8 cellular contexts compared by ENCODE assay signal in genomic region chr1:155084722-155085503, GRCh38. TPM values are rescaled to one million over a fixed set of nuclear protein-coding genes. Genes with fewer than 3 reads are reported as not detected.
DNase-seq lines count a peak whose midpoint lies in the region; ATAC-seq, FAIRE-seq and TF ChIP-seq lines count a peak whose summit lies in the region.

No MANE protein-coding gene starts in this region.

- peak overlapping the region; percentile 70 for H3K9ac ChIP-seq in HepG2 (ENCODE audit: insufficient read depth, low read depth, low read length)

- FAIRE-seq in HepG2 (lab: Jason Lieb, UNC), result peak; percentile 81

- peaks cover 83% of the 10 kb centered on the region for H3K4me1 ChIP-seq in HepG2 (ENCODE audit: insufficient read depth, low read length)

- no TSS peak for BruUV-seq in HepG2 (replicated peaks; lab: Mats Ljungman, UMichigan)

- no peaks in the 10 kb centered on the region for H3K9me3 ChIP-seq in HepG2 (ENCODE audit: low read length)

- peak overlapping the region; percentile 72 to 89 (median 75) for H3K4me3 ChIP-seq in HepG2 (replicated peaks in 1 of 3; ENCODE audit: insufficient read depth in 1 of 3, low read depth in 2 of 3, low read length in 3 of 3)

- H3K79me2 ChIP-seq in HepG2 (ENCODE audit: insufficient read depth, low read length), result no peaks in the 10 kb centered on the region

- peak; percentile 94 for DNase-seq in CD1c-positive myeloid dendritic cell (ENCODE audit: extremely low spot score)
- DNase-seq in NCI-H69 (lab: John Stamatoyannopoulos, UW), result peak; percentile 97
- peak; percentile 88 for DNase-seq in activated CD4-positive, alpha-beta T cell treated with anti-CD3 and anti-CD28 coated beads, Interleukin-2, amount 50 U/mL, for 1 hour
- peak; percentile 97 for DNase-seq in dermis blood vessel endothelial cell
- DNase-seq in HepG2 (ENCODE audit: low spot score), result peak; percentile 82
- DNase-seq in stimulated activated CD4-positive, alpha-beta T cell treated with anti-CD3 and anti-CD28 coated beads, Interleukin-2, amount 100 ng/mL, for 48 hours, result peak; percentile 86 to 88

- peaks cover 22 to 44% of the 10 kb centered on the region in 2 experiments for H3K27me3 ChIP-seq in HepG2 (ENCODE audit: control insufficient read depth in 1 of 2, insufficient read depth in 2 of 2, low read length in 2 of 2)

- H3K4me2 ChIP-seq in HepG2 (ENCODE audit: low read depth, low read length), result peak overlapping the region; percentile 98

- in situ Hi-C loops in HepG2 (cut with HindIII; ENCODE audit: extremely low pct_ligation_motif_present, low pct_unique_long_range_greater_than_20kb), result no loop called here

- H4K20me1 ChIP-seq in HepG2 (ENCODE audit: insufficient read depth, low read length), result peaks cover 4% of the 10 kb centered on the region; the same call in 1 of the 2 replicates

- no peak overlapping the region for H2AFZ ChIP-seq in HepG2 (ENCODE audit: low read length)

- CTCF ChIA-PET in HepG2 (lab: Yijun Ruan, JAX; ENCODE audit: low intra/inter-chr PET ratio, low total read pairs), result interaction anchor here (0.8 to 2.9 kb wide), 7 partner anchors 14 to 83 kb away, joined by 3 to 39 read pairs (median 4); partner anchors contain the start of genes ADAM15 and EFNA4

- intact Hi-C loops in HepG2 (cut with micrococcal nuclease; ENCODE audit: unreplicated experiment), result loop anchor here (1.0 to 10.0 kb wide), 3 partner anchors 23 to 180 kb away; no protein-coding TSS in a partner anchor

- TF ChIP-seq EP300 in HepG2 (IDR thresholded peaks at IDR 0.05; ENCODE audit: low read depth in 2 of 2, low read length in 2 of 2) (no peak), HepG2 (CRISPR knock-in tag; IDR thresholded peaks at IDR 0.05; ENCODE audit: borderline replicate concordance) (no peak; the same call in 1 of the 2 replicates)

- peak overlapping the region; percentile 74 for H3K27ac ChIP-seq in HepG2 (ENCODE audit: extremely low read length, insufficient read depth, low read length)

- ATAC-seq in GM19395 (IDR thresholded peaks at IDR 0.05; ENCODE audit: unreplicated experiment) (peak; percentile 82), HG03558 (IDR thresholded peaks at IDR 0.05; ENCODE audit: extremely low read depth, unreplicated experiment) (peak; percentile 39), HepG2 (peak; percentile 82)

- no peak for TF ChIP-seq POLR2A in HepG2 (IDR thresholded peaks at IDR 0.05; ENCODE audit: insufficient read depth in 1 of 2, low read depth in 2 of 2, low read length in 2 of 2)

- WGBS in HepG2 (ENCODE audit: low lambda C conversion rate), result 0% methylated on average over 15 of the region's 67 CpGs

- no peaks in the 10 kb centered on the region for H3K36me3 ChIP-seq in HepG2 (replicated peaks in 1 of 2; ENCODE audit: control insufficient read depth in 1 of 2, insufficient read depth in 2 of 2, low read length in 2 of 2)

- peak; percentile 94 for TF ChIP-seq RAD21 in HepG2 (CRISPR knock-in tag; IDR thresholded peaks at IDR 0.05)

- TF ChIP-seq CTCF in HepG2 (CRISPR knock-in tag; IDR thresholded peaks at IDR 0.05), result peak; percentile 99

- POLR2A ChIA-PET in HepG2 (lab: Yijun Ruan, JAX), result interaction anchor here (0.8 to 2.7 kb wide), 15 partner anchors 9 to 124 kb away, joined by 3 to 19 read pairs (median 4); partner anchors contain the start of genes EFNA4, KRTCAP2 and LENEP

RNA-seq across cellular contexts. Expression of gene EFNA3, which starts 6.3 kb away (rescaled TPM):
- total RNA-seq in dermis blood vessel endothelial cell, result 1.9 and 2.2 TPM in 2 replicates
- 1.0 and 1.6 TPM in 2 replicates for total RNA-seq in HepG2 (2016; rRNA removed; fragmentation: Illumina TruSeq; extraction: Trizol)
- 0.62 and 0.71 TPM in 2 replicates for total RNA-seq in HepG2 (2016; cell fraction: cytosol; rRNA removed; fragmentation: Illumina TruSeq; extraction: Trizol; ENCODE audit: low read depth)
- 1.1 and 1.4 TPM in 2 replicates for total RNA-seq in HepG2 (2016; cell fraction: insoluble cytoplasmic fraction; rRNA removed; fragmentation: Illumina TruSeq; extraction: Trizol)
- total RNA-seq in HepG2 (2016; cell fraction: membrane; rRNA removed; fragmentation: Illumina TruSeq; extraction: Trizol), result 1.1 TPM in 2 replicates
- 0.22 and 0.34 TPM in 2 replicates for total RNA-seq in HepG2 (2016; cell fraction: nucleus; rRNA removed; fragmentation: Illumina TruSeq; extraction: Trizol)
- 5.7 and 6.8 TPM in 2 replicates for polyA plus RNA-seq in HepG2 (2011; rRNA removed)
- polyA plus RNA-seq in HepG2 (2011; cell fraction: cytosol; rRNA removed), result 3.6 and 6.1 TPM in 2 replicates
- 6.0 and 6.7 TPM in 2 replicates for polyA plus RNA-seq in HepG2 (2011; cell fraction: nucleus; rRNA removed)
- 4.7 and 5.0 TPM in 2 replicates for polyA plus RNA-seq in HepG2 (2012)
- polyA plus RNA-seq in HepG2 (2016; cell fraction: cytosol; fragmentation: Illumina TruSeq; extraction: Trizol; ENCODE audit: low read depth), result 0.71 and 0.87 TPM in 2 replicates
- polyA plus RNA-seq in HepG2 (2016; cell fraction: insoluble cytoplasmic fraction; fragmentation: Illumina TruSeq; extraction: Trizol; ENCODE audit: low read depth), result 1.6 and 1.7 TPM in 2 replicates
- 0.94 and 1.0 TPM in 2 replicates for polyA plus RNA-seq in HepG2 (2016; cell fraction: membrane; fragmentation: Illumina TruSeq; extraction: Trizol; ENCODE audit: low read depth)
- 1.4 and 2.1 TPM in 2 replicates for polyA plus RNA-seq in HepG2 (2016; cell fraction: nucleus; fragmentation: Illumina TruSeq; extraction: Trizol; ENCODE audit: insufficient read depth, low read depth)
- polyA minus RNA-seq in HepG2 (2011; rRNA and poly(A)+ RNA removed; ENCODE audit: low replicate concordance), result 8.7 and 10.6 TPM in 2 replicates
- polyA minus RNA-seq in HepG2 (2011; cell fraction: cytosol; rRNA and poly(A)+ RNA removed), result 1.8 and 2.5 TPM in 2 replicates
- 1.2 TPM in 1 of 2 replicates, not detected in the other for polyA minus RNA-seq in HepG2 (2011; cell fraction: nucleus; rRNA and poly(A)+ RNA removed)

RNA-seq across cellular contexts. Expression of gene EFNA4, which starts 21.4 kb away (rescaled TPM):
- total RNA-seq in dermis blood vessel endothelial cell, result 9.5 and 15.7 TPM in 2 replicates
- 9.3 and 17.2 TPM in 2 replicates for total RNA-seq in HepG2 (2016; rRNA removed; fragmentation: Illumina TruSeq; extraction: Trizol)
- total RNA-seq in HepG2 (2016; cell fraction: cytosol; rRNA removed; fragmentation: Illumina TruSeq; extraction: Trizol; ENCODE audit: low read depth), result 7.3 and 8.5 TPM in 2 replicates
- 11.0 and 17.1 TPM in 2 replicates for total RNA-seq in HepG2 (2016; cell fraction: insoluble cytoplasmic fraction; rRNA removed; fragmentation: Illumina TruSeq; extraction: Trizol)
- total RNA-seq in HepG2 (2016; cell fraction: membrane; rRNA removed; fragmentation: Illumina TruSeq; extraction: Trizol), result 8.8 and 11.0 TPM in 2 replicates
- 11.6 and 14.7 TPM in 2 replicates for total RNA-seq in HepG2 (2016; cell fraction: nucleus; rRNA removed; fragmentation: Illumina TruSeq; extraction: Trizol)
- polyA plus RNA-seq in HepG2 (2011; rRNA removed), result 12.0 and 13.9 TPM in 2 replicates
- polyA plus RNA-seq in HepG2 (2011; cell fraction: cytosol; rRNA removed), result 10.6 and 13.8 TPM in 2 replicates
- polyA plus RNA-seq in HepG2 (2011; cell fraction: nucleus; rRNA removed), result 8.4 and 8.6 TPM in 2 replicates
- polyA plus RNA-seq in HepG2 (2012), result 6.5 and 7.0 TPM in 2 replicates
- 3.8 and 4.4 TPM in 2 replicates for polyA plus RNA-seq in HepG2 (2016; cell fraction: cytosol; fragmentation: Illumina TruSeq; extraction: Trizol; ENCODE audit: low read depth)
- 9.8 and 11.5 TPM in 2 replicates for polyA plus RNA-seq in HepG2 (2016; cell fraction: insoluble cytoplasmic fraction; fragmentation: Illumina TruSeq; extraction: Trizol; ENCODE audit: low read depth)
- polyA plus RNA-seq in HepG2 (2016; cell fraction: membrane; fragmentation: Illumina TruSeq; extraction: Trizol; ENCODE audit: low read depth), result 5.1 and 5.2 TPM in 2 replicates
- polyA plus RNA-seq in HepG2 (2016; cell fraction: nucleus; fragmentation: Illumina TruSeq; extraction: Trizol; ENCODE audit: insufficient read depth, low read depth), result 25.7 and 27.9 TPM in 2 replicates
- 11.1 and 12.4 TPM in 2 replicates for polyA minus RNA-seq in HepG2 (2011; rRNA and poly(A)+ RNA removed; ENCODE audit: low replicate concordance)
- polyA minus RNA-seq in HepG2 (2011; cell fraction: cytosol; rRNA and poly(A)+ RNA removed), result 4.8 and 5.1 TPM in 2 replicates
- polyA minus RNA-seq in HepG2 (2011; cell fraction: nucleus; rRNA and poly(A)+ RNA removed), result 2.4 and 3.6 TPM in 2 replicates

RNA-seq across cellular contexts. Expression of gene ADAM15, which starts 33.8 kb away (rescaled TPM):
- total RNA-seq in dermis blood vessel endothelial cell (289 and 307 TPM in 2 replicates), HepG2 (2016; rRNA removed; fragmentation: Illumina TruSeq; extraction: Trizol) (12.3 and 25.6 TPM in 2 replicates)
- total RNA-seq in HepG2 (2016; cell fraction: cytosol; rRNA removed; fragmentation: Illumina TruSeq; extraction: Trizol; ENCODE audit: low read depth), result 9.4 and 10.0 TPM in 2 replicates
- 11.8 and 25.5 TPM in 2 replicates for total RNA-seq in HepG2 (2016; cell fraction: insoluble cytoplasmic fraction; rRNA removed; fragmentation: Illumina TruSeq; extraction: Trizol)
- total RNA-seq in HepG2 (2016; cell fraction: membrane; rRNA removed; fragmentation: Illumina TruSeq; extraction: Trizol), result 12.6 and 15.4 TPM in 2 replicates
- 22.9 and 27.4 TPM in 2 replicates for total RNA-seq in HepG2 (2016; cell fraction: nucleus; rRNA removed; fragmentation: Illumina TruSeq; extraction: Trizol)
- 17.9 and 24.0 TPM in 2 replicates for polyA plus RNA-seq in HepG2 (2011; rRNA removed)
- polyA plus RNA-seq in HepG2 (2011; cell fraction: cytosol; rRNA removed), result 12.5 and 21.6 TPM in 2 replicates
- polyA plus RNA-seq in HepG2 (2011; cell fraction: nucleus; rRNA removed), result 100 and 115 TPM in 2 replicates
- 14.8 and 20.2 TPM in 2 replicates for polyA plus RNA-seq in HepG2 (2012)
- polyA plus RNA-seq in HepG2 (2016; cell fraction: cytosol; fragmentation: Illumina TruSeq; extraction: Trizol; ENCODE audit: low read depth), result 8.0 and 8.2 TPM in 2 replicates
- polyA plus RNA-seq in HepG2 (2016; cell fraction: insoluble cytoplasmic fraction; fragmentation: Illumina TruSeq; extraction: Trizol; ENCODE audit: low read depth), result 10.2 and 14.0 TPM in 2 replicates
- polyA plus RNA-seq in HepG2 (2016; cell fraction: membrane; fragmentation: Illumina TruSeq; extraction: Trizol; ENCODE audit: low read depth), result 11.2 and 16.1 TPM in 2 replicates
- polyA plus RNA-seq in HepG2 (2016; cell fraction: nucleus; fragmentation: Illumina TruSeq; extraction: Trizol; ENCODE audit: insufficient read depth, low read depth), result 65.2 and 66.0 TPM in 2 replicates
- polyA minus RNA-seq in HepG2 (2011; rRNA and poly(A)+ RNA removed; ENCODE audit: low replicate concordance), result 69.0 and 416 TPM in 2 replicates
- 13.6 and 23.7 TPM in 2 replicates for polyA minus RNA-seq in HepG2 (2011; cell fraction: cytosol; rRNA and poly(A)+ RNA removed)
- 19.4 and 22.5 TPM in 2 replicates for polyA minus RNA-seq in HepG2 (2011; cell fraction: nucleus; rRNA and poly(A)+ RNA removed)

RNA-seq across cellular contexts. Expression of gene EFNA1, which starts 42.8 kb away (rescaled TPM):
- 119 and 138 TPM in 2 replicates for total RNA-seq in dermis blood vessel endothelial cell
- 41.2 and 81.8 TPM in 2 replicates for total RNA-seq in HepG2 (2016; rRNA removed; fragmentation: Illumina TruSeq; extraction: Trizol)
- total RNA-seq in HepG2 (2016; cell fraction: cytosol; rRNA removed; fragmentation: Illumina TruSeq; extraction: Trizol; ENCODE audit: low read depth), result 20.3 and 22.5 TPM in 2 replicates
- 43.8 and 83.7 TPM in 2 replicates for total RNA-seq in HepG2 (2016; cell fraction: insoluble cytoplasmic fraction; rRNA removed; fragmentation: Illumina TruSeq; extraction: Trizol)
- total RNA-seq in HepG2 (2016; cell fraction: membrane; rRNA removed; fragmentation: Illumina TruSeq; extraction: Trizol), result 37.3 and 39.8 TPM in 2 replicates
- 83.6 and 87.9 TPM in 2 replicates for total RNA-seq in HepG2 (2016; cell fraction: nucleus; rRNA removed; fragmentation: Illumina TruSeq; extraction: Trizol)
- 874 and 1,163 TPM in 2 replicates for polyA plus RNA-seq in HepG2 (2011; rRNA removed)
- 750 and 916 TPM in 2 replicates for polyA plus RNA-seq in HepG2 (2011; cell fraction: cytosol; rRNA removed)
- 390 and 585 TPM in 2 replicates for polyA plus RNA-seq in HepG2 (2011; cell fraction: nucleus; rRNA removed)
- polyA plus RNA-seq in HepG2 (2012), result 254 and 427 TPM in 2 replicates
- 16.7 and 18.6 TPM in 2 replicates for polyA plus RNA-seq in HepG2 (2016; cell fraction: cytosol; fragmentation: Illumina TruSeq; extraction: Trizol; ENCODE audit: low read depth)
- polyA plus RNA-seq in HepG2 (2016; cell fraction: insoluble cytoplasmic fraction; fragmentation: Illumina TruSeq; extraction: Trizol; ENCODE audit: low read depth), result 45.4 and 47.8 TPM in 2 replicates
- 25.2 and 27.9 TPM in 2 replicates for polyA plus RNA-seq in HepG2 (2016; cell fraction: membrane; fragmentation: Illumina TruSeq; extraction: Trizol; ENCODE audit: low read depth)
- polyA plus RNA-seq in HepG2 (2016; cell fraction: nucleus; fragmentation: Illumina TruSeq; extraction: Trizol; ENCODE audit: insufficient read depth, low read depth), result 175 and 184 TPM in 2 replicates
- polyA minus RNA-seq in HepG2 (2011; rRNA and poly(A)+ RNA removed; ENCODE audit: low replicate concordance), result 139 and 593 TPM in 2 replicates
- polyA minus RNA-seq in HepG2 (2011; cell fraction: cytosol; rRNA and poly(A)+ RNA removed), result 195 and 264 TPM in 2 replicates
- 72.6 and 120 TPM in 2 replicates for polyA minus RNA-seq in HepG2 (2011; cell fraction: nucleus; rRNA and poly(A)+ RNA removed)

RNA-seq across cellular contexts. Expression of gene SLC50A1, which starts 50.7 kb away (rescaled TPM):
- 26.2 and 27.1 TPM in 2 replicates for total RNA-seq in dermis blood vessel endothelial cell
- 16.4 and 22.5 TPM in 2 replicates for total RNA-seq in HepG2 (2016; rRNA removed; fragmentation: Illumina TruSeq; extraction: Trizol)
- 19.6 and 29.0 TPM in 2 replicates for total RNA-seq in HepG2 (2016; cell fraction: cytosol; rRNA removed; fragmentation: Illumina TruSeq; extraction: Trizol; ENCODE audit: low read depth)
- total RNA-seq in HepG2 (2016; cell fraction: insoluble cytoplasmic fraction; rRNA removed; fragmentation: Illumina TruSeq; extraction: Trizol), result 14.6 and 22.8 TPM in 2 replicates
- total RNA-seq in HepG2 (2016; cell fraction: membrane; rRNA removed; fragmentation: Illumina TruSeq; extraction: Trizol), result 30.5 and 34.4 TPM in 2 replicates
- total RNA-seq in HepG2 (2016; cell fraction: nucleus; rRNA removed; fragmentation: Illumina TruSeq; extraction: Trizol), result 13.0 and 15.2 TPM in 2 replicates
- polyA plus RNA-seq in HepG2 (2011; rRNA removed), result 46.8 and 49.5 TPM in 2 replicates
- 53.5 and 57.9 TPM in 2 replicates for polyA plus RNA-seq in HepG2 (2011; cell fraction: cytosol; rRNA removed)
- 18.6 and 21.1 TPM in 2 replicates for polyA plus RNA-seq in HepG2 (2011; cell fraction: nucleus; rRNA removed)
- polyA plus RNA-seq in HepG2 (2012), result 26.3 and 27.0 TPM in 2 replicates
- polyA plus RNA-seq in HepG2 (2016; cell fraction: cytosol; fragmentation: Illumina TruSeq; extraction: Trizol; ENCODE audit: low read depth), result 24.2 and 36.2 TPM in 2 replicates
- 20.1 and 21.0 TPM in 2 replicates for polyA plus RNA-seq in HepG2 (2016; cell fraction: insoluble cytoplasmic fraction; fragmentation: Illumina TruSeq; extraction: Trizol; ENCODE audit: low read depth)
- 29.7 and 39.9 TPM in 2 replicates for polyA plus RNA-seq in HepG2 (2016; cell fraction: membrane; fragmentation: Illumina TruSeq; extraction: Trizol; ENCODE audit: low read depth)
- polyA plus RNA-seq in HepG2 (2016; cell fraction: nucleus; fragmentation: Illumina TruSeq; extraction: Trizol; ENCODE audit: insufficient read depth, low read depth), result 35.6 and 36.4 TPM in 2 replicates
- polyA minus RNA-seq in HepG2 (2011; rRNA and poly(A)+ RNA removed; ENCODE audit: low replicate concordance), result 40.9 and 59.1 TPM in 2 replicates
- 12.3 and 19.1 TPM in 2 replicates for polyA minus RNA-seq in HepG2 (2011; cell fraction: cytosol; rRNA and poly(A)+ RNA removed)
- polyA minus RNA-seq in HepG2 (2011; cell fraction: nucleus; rRNA and poly(A)+ RNA removed), result 7.8 and 9.8 TPM in 2 replicates

Comparison
In these comparisons a context has a peak if more than half of its experiments do, and no peak if none do; other contexts are left out.
1. Peak in every context shown above with its lines: DNase-seq, ATAC-seq, H3K4me3 ChIP-seq and H3K27ac ChIP-seq.
2. RNA of gene ADAM15, which starts 33.8 kb away (total RNA-seq): 289 to 307 TPM in dermis blood vessel endothelial cell; 9.4 to 27.4 TPM in HepG2; every median in the first group is over 10 times any median in the second.